Comparison of ENCODE assay signal across 1 cellular context in genomic region chr19:6753178-6754031, GRCh38.
A peak's percentile ranks its signal among the peaks of the same experiment; 100 is the strongest.
TF ChIP-seq lines count a peak whose summit lies in the region.

No MANE protein-coding gene starts in this region.

TF ChIP-seq in HepG2, 621 proteins besides CTCF, POLR2A, EP300 and RAD21 (continued from another document and continues in another):
- 0 out of 2 replicates have a peak, but pooled peaks have one; percentile 89 for TF ChIP-seq GLI4 (CRISPR knock-in tag; IDR thresholded peaks at IDR 0.05; ENCODE audit: borderline replicate concordance)
- TF ChIP-seq ZUFSP (CRISPR knock-in tag; IDR thresholded peaks at IDR 0.05; ENCODE audit: borderline replicate concordance), result no peak
- no peak for TF ChIP-seq BATF2 (CRISPR knock-in tag; IDR thresholded peaks at IDR 0.05)
- TF ChIP-seq ATF6 (CRISPR knock-in tag; conservative IDR thresholded peaks at IDR 0.05), result no peak
- no peak for TF ChIP-seq IKZF1 (IDR thresholded peaks at IDR 0.05)
- TF ChIP-seq ZNF407 (CRISPR knock-in tag; IDR thresholded peaks at IDR 0.05; ENCODE audit: not compliant biosample characterization), result peak; percentile 68
- TF ChIP-seq GLMP (CRISPR knock-in tag; IDR thresholded peaks at IDR 0.05; ENCODE audit: borderline replicate concordance), result no peak
- TF ChIP-seq ZNF329 (CRISPR knock-in tag; IDR thresholded peaks at IDR 0.05; ENCODE audit: low read depth), result no peak
- TF ChIP-seq SNRNP70 (IDR thresholded peaks at IDR 0.05; ENCODE audit: low read depth, low read length), result no peak
- peak; percentile 91 for TF ChIP-seq ZNF784 (CRISPR knock-in tag; IDR thresholded peaks at IDR 0.05; ENCODE audit: borderline replicate concordance)
- TF ChIP-seq ETV5 (CRISPR knock-in tag; IDR thresholded peaks at IDR 0.05; ENCODE audit: borderline replicate concordance), result peak; percentile 57
- no peak for TF ChIP-seq ZMAT5 (CRISPR knock-in tag; IDR thresholded peaks at IDR 0.05; ENCODE audit: borderline replicate concordance, low read depth)
- no peak; the same call in none of the 2 replicates for TF ChIP-seq FOSL2 (CRISPR knock-in tag; IDR thresholded peaks at IDR 0.05)
- peak; percentile 96 for TF ChIP-seq ZNF605 (CRISPR knock-in tag; IDR thresholded peaks at IDR 0.05)
- TF ChIP-seq IRF2 (CRISPR knock-in tag; IDR thresholded peaks at IDR 0.05), result peak; percentile 84; the same call in 1 of the 2 replicates
- TF ChIP-seq ZNF670 (CRISPR knock-in tag; IDR thresholded peaks at IDR 0.05; ENCODE audit: borderline replicate concordance), result no peak
- TF ChIP-seq EED (CRISPR knock-in tag; IDR thresholded peaks at IDR 0.05), result no peak
- no peak for TF ChIP-seq TCF7L2 (IDR thresholded peaks at IDR 0.05; ENCODE audit: low read depth, low read length)
- no peak for TF ChIP-seq ZNF282 (IDR thresholded peaks at IDR 0.05; ENCODE audit: partially characterized antibody)
- TF ChIP-seq REPIN1 (CRISPR knock-in tag; IDR thresholded peaks at IDR 0.05; ENCODE audit: borderline replicate concordance, low read depth), result peak; percentile 90; the same call in 1 of the 2 replicates
- no peak; the same call in 1 of the 2 replicates for TF ChIP-seq SMC3 (IDR thresholded peaks at IDR 0.05; ENCODE audit: low read length)
- TF ChIP-seq ZNF724P (CRISPR knock-in tag; IDR thresholded peaks at IDR 0.05; ENCODE audit: borderline replicate concordance), result 0 out of 2 replicates have a peak, but pooled peaks have one; percentile 31
- no peak; the same call in 1 of the 2 replicates for TF ChIP-seq ZBTB49 (CRISPR knock-in tag; IDR thresholded peaks at IDR 0.05; ENCODE audit: borderline replicate concordance)
- peak; percentile 58; the same call in 1 of the 2 replicates for TF ChIP-seq ETS1 (CRISPR knock-in tag; IDR thresholded peaks at IDR 0.05)
- TF ChIP-seq HMG20A (CRISPR knock-in tag; IDR thresholded peaks at IDR 0.05; ENCODE audit: borderline replicate concordance), result no peak
- no peak for TF ChIP-seq ZSCAN30 (CRISPR knock-in tag; IDR thresholded peaks at IDR 0.05)
- TF ChIP-seq ZNF260 (CRISPR knock-in tag; IDR thresholded peaks at IDR 0.05; ENCODE audit: borderline replicate concordance, low read depth), result no peak
- no peak; the same call in 1 of the 2 replicates for TF ChIP-seq TP53 (CRISPR knock-in tag; conservative IDR thresholded peaks at IDR 0.05)
- TF ChIP-seq YEATS2 (CRISPR knock-in tag; IDR thresholded peaks at IDR 0.05; ENCODE audit: borderline replicate concordance), result peak; percentile 85; the same call in 1 of the 2 replicates
- TF ChIP-seq ZNF326 (CRISPR knock-in tag; IDR thresholded peaks at IDR 0.05; ENCODE audit: borderline replicate concordance), result no peak
- TF ChIP-seq HHEX (CRISPR knock-in tag; IDR thresholded peaks at IDR 0.05), result no peak; the same call in 1 of the 2 replicates
- peak; percentile 54 for TF ChIP-seq ARID5B (CRISPR knock-in tag; IDR thresholded peaks at IDR 0.05)
